ENCODE assay signal across 13 cellular contexts in the genomic region with DNA sequence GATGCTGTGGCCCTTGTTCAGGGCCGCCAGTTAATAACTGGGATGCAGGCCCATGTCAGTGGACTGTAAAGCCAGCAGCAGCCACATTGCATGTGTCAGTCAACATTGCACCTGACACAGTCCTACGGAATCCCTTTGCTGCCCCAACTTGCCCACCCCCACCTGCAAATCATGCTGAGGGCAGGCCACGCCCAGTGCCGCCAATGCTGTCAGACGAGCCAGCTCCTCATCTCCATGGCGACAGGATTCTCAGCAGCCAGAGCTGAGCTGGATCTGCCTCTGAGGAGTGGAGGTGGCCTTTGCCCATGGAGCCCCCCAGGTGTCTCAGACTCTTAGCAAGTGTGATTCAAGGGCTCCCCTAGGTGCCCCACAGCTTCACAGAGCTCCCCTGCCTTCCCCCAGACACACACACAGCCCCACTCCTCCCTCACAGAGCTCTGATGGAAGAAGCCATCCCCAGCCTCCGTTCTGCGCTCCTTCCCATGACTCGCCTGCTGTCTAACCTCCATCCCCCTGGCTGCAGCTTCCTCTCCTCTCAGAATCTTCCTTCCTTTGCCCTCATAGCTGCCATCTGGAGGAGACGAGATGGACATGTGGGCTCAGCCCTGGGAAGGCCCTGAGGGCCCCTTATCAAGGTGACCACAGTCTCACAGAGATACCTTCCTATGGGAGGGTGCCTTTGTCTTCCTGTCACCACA.
DNase-seq lines count a peak whose midpoint lies in the region; ATAC-seq, FAIRE-seq and TF ChIP-seq lines count a peak whose summit lies in the region.
"Had no signal": no experiment of that assay in that cellular context is flagged by ENCODE, and none has a peak within 500 bp of the region (broad histone marks: within the 10 kb centered on the region; RNA-seq: fewer than 3 reads in every experiment).

No MANE protein-coding gene starts in this region.

- DNase-seq in NCI-H2196 (lab: John Stamatoyannopoulos, UW; ENCODE audit: unreplicated experiment): peak; percentile 11
- no peak for DNase-seq in NCI-H2196 treated with DMSO at 0.1 percent for 48 hours (lab: John Stamatoyannopoulos, UW; ENCODE audit: unreplicated experiment)
- DNase-seq in NCI-H748 treated with DMSO at 0.1 percent for 48 hours (lab: John Stamatoyannopoulos, UW): peak; percentile 27
- peak; percentile 59 to 83 for DNase-seq in foreskin keratinocyte
- peak; percentile 21 for DNase-seq in small intestine
- no peak for DNase-seq in stimulated activated CD8-positive, alpha-beta memory T cell treated with anti-CD3 and anti-CD28 coated beads, Interleukin-4, amount 100 ng/mL, for 48 hours
- no peak for DNase-seq in naive thymus-derived CD4-positive, alpha-beta T cell
- DNase-seq: brain microvascular endothelial cell; esophagus squamous epithelium; stimulated activated CD4-positive, alpha-beta T cell treated with anti-CD3 and anti-CD28 coated beads, Interleukin-2, amount 100 ng/mL, for 48 hours had no signal

- POLR2A ChIA-PET in naive thymus-derived CD4-positive, alpha-beta T cell (lab: Charles Lee): no interaction called here

- H3K4me1 Mint-ChIP-seq in naive thymus-derived CD4-positive, alpha-beta T cell: peaks cover 0 to 3% (median 0%) of the 10 kb centered on the region in 7 donors

- no peaks in the 10 kb centered on the region for H3K36me3 ChIP-seq in small intestine (ENCODE audit: control insufficient read depth in 2 of 2, insufficient read depth in 2 of 2, low read length in 2 of 2)
- no peaks in the 10 kb centered on the region for H3K36me3 ChIP-seq in naive thymus-derived CD4-positive, alpha-beta T cell (ENCODE audit: control insufficient read depth in 2 of 3, insufficient read depth in 3 of 3, low read length in 3 of 3)
- H3K36me3 ChIP-seq: brain microvascular endothelial cell, esophagus squamous epithelium, HAP-1, neutrophil had no signal

- H3K9me3 ChIP-seq in small intestine (ENCODE audit: control insufficient read depth, low read depth): no peaks in the 10 kb centered on the region
- no peaks in the 10 kb centered on the region for H3K9me3 ChIP-seq in naive thymus-derived CD4-positive, alpha-beta T cell (ENCODE audit: control insufficient read depth in 2 of 3, low read length in 3 of 3)
- H3K9me3 ChIP-seq: esophagus squamous epithelium, HAP-1, neutrophil had no signal

- no peaks in the 10 kb centered on the region for H3K4me1 ChIP-seq in foreskin keratinocyte
- H3K4me1 ChIP-seq in small intestine (ENCODE audit: control insufficient read depth in 2 of 2, insufficient read depth in 1 of 2, low read depth in 1 of 2, low read length in 1 of 2): peaks cover 0 to 2% of the 10 kb centered on the region in 2 donors
- no peaks in the 10 kb centered on the region for H3K4me1 ChIP-seq in naive thymus-derived CD4-positive, alpha-beta T cell (ENCODE audit: control insufficient read depth in 2 of 2, insufficient read depth in 2 of 2, low read length in 2 of 2)
- H3K4me1 ChIP-seq: esophagus squamous epithelium, HAP-1 had no signal

- H3K27ac ChIP-seq in foreskin keratinocyte (no peak overlapping the region), small intestine (ENCODE audit: low read depth in 1 of 2, low read length in 1 of 2) (no peak overlapping the region)
- H3K27ac ChIP-seq in naive thymus-derived CD4-positive, alpha-beta T cell (ENCODE audit: low read depth, low read length): no peak overlapping the region
- H3K27ac ChIP-seq: brain microvascular endothelial cell, esophagus squamous epithelium, neutrophil had no signal

- intact Hi-C loops in naive thymus-derived CD4-positive, alpha-beta T cell (cut with micrococcal nuclease): no loop called here

- peaks cover 11 to 26% (median 15%) of the 10 kb centered on the region in 5 donors for H3K27me3 Mint-ChIP-seq in naive thymus-derived CD4-positive, alpha-beta T cell

- 54 to 66% (median 61%) methylated on average over 10 of the region's 10 CpGs for WGBS in small intestine, 3 donors

- no peak for FAIRE-seq in small intestine (lab: Jason Lieb, UNC)

- H3K9me3 Mint-ChIP-seq in naive thymus-derived CD4-positive, alpha-beta T cell: no peaks in the 10 kb centered on the region

- no peak overlapping the region for H3K4me3 Mint-ChIP-seq in naive thymus-derived CD4-positive, alpha-beta T cell

- CTCF ChIA-PET in naive thymus-derived CD4-positive, alpha-beta T cell (lab: Charles Lee): interaction anchor here (1.0 kb wide), 1 partner anchor 96 kb away, joined by 3 read pairs; no protein-coding TSS in a partner anchor

- ATAC-seq in foreskin keratinocyte (peak; percentile 88), GM19324 (IDR thresholded peaks at IDR 0.05; ENCODE audit: low FRiP score, unreplicated experiment) (no peak)
- ATAC-seq in naive thymus-derived CD4-positive, alpha-beta T cell: no peak

- no peaks in the 10 kb centered on the region for H3K36me3 Mint-ChIP-seq in naive thymus-derived CD4-positive, alpha-beta T cell

- no peak overlapping the region for H3K4me3 ChIP-seq in small intestine (ENCODE audit: low read depth in 1 of 2, low read length in 2 of 2)
- H3K4me3 ChIP-seq in naive thymus-derived CD4-positive, alpha-beta T cell (ENCODE audit: low read length): no peak overlapping the region
- H3K4me3 ChIP-seq: esophagus squamous epithelium, HAP-1 had no signal

- H3K27me3 ChIP-seq in foreskin keratinocyte (peaks cover 11% of the 10 kb centered on the region), small intestine (ENCODE audit: control insufficient read depth in 2 of 2, insufficient read depth in 2 of 2, low read length in 2 of 2) (no peaks in the 10 kb centered on the region)
- H3K27me3 ChIP-seq in naive thymus-derived CD4-positive, alpha-beta T cell (ENCODE audit: control insufficient read depth in 2 of 2, insufficient read depth in 2 of 2, low read length in 2 of 2): no peaks in the 10 kb centered on the region

- TF ChIP-seq CTCF in foreskin keratinocyte (conservative IDR thresholded peaks at IDR 0.05): no peak

- H3K27ac Mint-ChIP-seq in naive thymus-derived CD4-positive, alpha-beta T cell: peak overlapping the region in 1 of 9 donors; percentile 7

Comparison
In these comparisons a context has a peak if more than half of its experiments do, and no peak if none do; other contexts are left out.
1. DNase-seq: peak in NCI-H2196 (single experiment), NCI-H748 treated with DMSO at 0.1 percent for 48 hours (single experiment), foreskin keratinocyte (2 of 2) and small intestine (single experiment); none in NCI-H2196 treated with DMSO at 0.1 percent for 48 hours (single experiment), stimulated activated CD8-positive, alpha-beta memory T cell treated with anti-CD3 and anti-CD28 coated beads, Interleukin-4, amount 100 ng/mL, for 48 hours (single experiment) and naive thymus-derived CD4-positive, alpha-beta T cell (0 of 9).